In the genomic region with DNA sequence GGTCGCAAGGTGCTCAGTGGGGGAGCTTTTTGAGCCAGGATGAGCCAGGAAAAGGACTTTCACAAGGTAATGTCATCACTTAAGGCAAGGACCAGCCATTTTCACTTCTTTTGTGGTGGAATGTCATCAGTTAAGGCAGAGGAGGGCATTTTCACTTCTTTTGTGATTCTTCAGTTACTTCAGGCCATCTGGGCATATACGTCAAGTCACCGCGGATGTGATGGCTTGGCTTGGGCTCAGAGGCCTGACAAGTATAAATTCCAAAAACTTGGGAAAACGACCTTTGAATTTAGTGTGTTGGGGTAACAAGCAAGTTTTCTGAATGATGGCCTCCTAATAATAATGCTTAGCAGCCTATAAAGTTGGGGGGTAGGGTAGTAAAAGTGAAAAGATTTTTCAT, we compare ENCODE assay signal across 11 cellular contexts. TPM values are rescaled to one million over a fixed set of nuclear protein-coding genes. Genes with fewer than 3 reads are reported as not detected.
A peak's percentile ranks its signal among the peaks of the same experiment; 100 is the strongest.
DNase-seq lines count a peak whose midpoint lies in the region; ATAC-seq and TF ChIP-seq lines count a peak whose summit lies in the region.
"Not testable (repeated sequence)": the region's sequence is repeated elsewhere in the genome, so short reads cannot be mapped to it uniquely, and the experiment has no call there.
"Had no signal": no experiment of that assay in that cellular context is flagged by ENCODE, and none has a peak within 500 bp of the region (broad histone marks: within the 10 kb centered on the region; RNA-seq: fewer than 3 reads in every experiment).

No MANE protein-coding gene starts in this region.

- H3K79me2 ChIP-seq in trophoblast cell (ENCODE audit: control insufficient read depth, insufficient read depth, low read length, poor library complexity) = not testable (repeated sequence)

- H3K27ac ChIP-seq in C4-2B = 0 out of 2 replicates have a peak overlapping the region, but pooled peaks have one; percentile 11
- peak overlapping the region; percentile 60; the same call in 1 of the 2 replicates for H3K27ac ChIP-seq in HUES64 (ENCODE audit: low read depth, low read length)
- not testable (repeated sequence) for H3K27ac ChIP-seq in endodermal cell (ENCODE audit: low read depth, low read length); iPS-20b (ENCODE audit: low read length)
- peak overlapping the region; percentile 89 for H3K27ac ChIP-seq in trophoblast cell (ENCODE audit: low read depth, low read length)

- H3K79me1 ChIP-seq in trophoblast cell (ENCODE audit: low read length) = peaks cover 15% of the 10 kb centered on the region

- H3K9me3 ChIP-seq in HUES64 (ENCODE audit: insufficient read depth, low read depth, low read length); endodermal cell (ENCODE audit: control insufficient read depth, low read length); iPS-20b (ENCODE audit: insufficient read depth, low read depth, low read length); trophoblast cell (ENCODE audit: insufficient read depth, low read depth, low read length): not testable (repeated sequence)

- H3K27ac Mint-ChIP-seq in HFFc6 (peak overlapping the region; percentile 77), WTC11 (peak overlapping the region; percentile 90), endodermal cell (peak overlapping the region; percentile 93)

- not testable (repeated sequence) for H3K27me3 Mint-ChIP-seq in HFFc6 (ENCODE audit: insufficient read depth); WTC11 (ENCODE audit: low read depth); endodermal cell (ENCODE audit: insufficient read depth)

- H2AFZ ChIP-seq in trophoblast cell (ENCODE audit: insufficient read depth, low read length, poor library complexity) = not testable (repeated sequence)

- H3K36me3 Mint-ChIP-seq in HFFc6 (ENCODE audit: low read depth) (peaks cover 66% of the 10 kb centered on the region), WTC11 (peaks cover 81% of the 10 kb centered on the region), endodermal cell (ENCODE audit: low read depth) (peaks cover 65% of the 10 kb centered on the region)

- H3K36me3 ChIP-seq in HUES64 (ENCODE audit: insufficient read depth, low read length) (peaks cover 62% of the 10 kb centered on the region), endodermal cell (ENCODE audit: control insufficient read depth, insufficient read depth, low read length) (peaks cover 59% of the 10 kb centered on the region), iPS-20b (ENCODE audit: insufficient read depth, low read depth, low read length) (peaks cover 52% of the 10 kb centered on the region), trophoblast cell (ENCODE audit: control insufficient read depth in 1 of 2, insufficient read depth in 2 of 2, low read length in 2 of 2) (peaks cover 10% of the 10 kb centered on the region in 2 experiments)

- not testable (repeated sequence) for H3K4me3 Mint-ChIP-seq in HFFc6, WTC11, endodermal cell

- H2BK5ac ChIP-seq in trophoblast cell (ENCODE audit: low read depth, low read length, poor library complexity) = peak overlapping the region; percentile 86

- H4K8ac ChIP-seq in trophoblast cell (ENCODE audit: low read depth, low read length) = peak overlapping the region; percentile 70

- CTCF ChIA-PET in WTC11 (lab: Charles Lee) = interaction anchor here (1.1 kb wide), 1 partner anchor 42 kb away, joined by 5 read pairs; no protein-coding TSS in a partner anchor

- not testable (repeated sequence) for H3K9me3 Mint-ChIP-seq in HFFc6, WTC11
- H3K9me3 Mint-ChIP-seq in endodermal cell = peaks cover 13% of the 10 kb centered on the region

- peak overlapping the region; percentile 86 for H2AK5ac ChIP-seq in trophoblast cell (ENCODE audit: low read length)

- whole genome bisulfite sequencing in HUES64 = 21% methylated on average over 5 of the region's 5 CpGs
- WGBS in endodermal cell (ENCODE audit: insufficient coverage in 1 of 2, insufficient read length in 1 of 2), 2 experiments = 45 to 59% methylated on average over 4 of the region's 5 CpGs
- WGBS in trophoblast cell (ENCODE audit: extremely low coverage, insufficient coverage, insufficient read length) = no CpG with 5 or more reads among the region's 5 CpGs

- H4K12ac ChIP-seq in trophoblast cell (ENCODE audit: low read depth, low read length) = not testable (repeated sequence)

- ATAC-seq in WTC11 = not testable (repeated sequence)

- H4K91ac ChIP-seq in trophoblast cell (ENCODE audit: low read depth, low read length) = peak overlapping the region; percentile 93

- H3K4me1 ChIP-seq in HUES64 (ENCODE audit: insufficient read depth, low read length) = peaks cover 33% of the 10 kb centered on the region
- H3K4me1 ChIP-seq in endodermal cell (ENCODE audit: control insufficient read depth, insufficient read depth, low read length) = not testable (repeated sequence)
- peaks cover 22% of the 10 kb centered on the region for H3K4me1 ChIP-seq in iPS-20b (ENCODE audit: insufficient read depth, low read length)
- peaks cover 3 to 11% of the 10 kb centered on the region in 2 experiments for H3K4me1 ChIP-seq in trophoblast cell (ENCODE audit: control insufficient read depth in 1 of 2, insufficient read depth in 2 of 2, low read length in 2 of 2)

- DNase-seq in HFFc6; WTC11 (ENCODE audit: low spot score); trophoblast cell: not testable (repeated sequence)
- DNase-seq in endodermal cell = peak; percentile 72

- H3K4me1 Mint-ChIP-seq in HFFc6 (ENCODE audit: low read depth) (peaks cover 25% of the 10 kb centered on the region), WTC11 (peaks cover 70% of the 10 kb centered on the region), endodermal cell (peaks cover 44% of the 10 kb centered on the region)

- POLR2A ChIA-PET in WTC11 (lab: Charles Lee) = not testable (repeated sequence)

- H3K27me3 ChIP-seq in HUES64 (ENCODE audit: insufficient read depth, low read length); endodermal cell (ENCODE audit: control insufficient read depth, insufficient read depth, low read length, poor library complexity, severe bottlenecking); iPS-20b (ENCODE audit: insufficient read depth, low read length); trophoblast cell (ENCODE audit: insufficient read depth, low read length): not testable (repeated sequence)

- H3K9ac ChIP-seq in HUES64 (ENCODE audit: low read depth, low read length) = peak overlapping the region; percentile 7; the same call in 1 of the 2 replicates
- not testable (repeated sequence) for H3K9ac ChIP-seq in endodermal cell (ENCODE audit: extremely low read depth, low read length, poor library complexity, severe bottlenecking); trophoblast cell (ENCODE audit: low read length)
- peak overlapping the region; percentile 65; the same call in 1 of the 2 replicates for H3K9ac ChIP-seq in iPS-20b (ENCODE audit: low read depth, low read length)

- not testable (repeated sequence) for H3K4me2 ChIP-seq in trophoblast cell (ENCODE audit: low read length)

- H3K18ac ChIP-seq in trophoblast cell (ENCODE audit: low read length) = peak overlapping the region; percentile 53

- not testable (repeated sequence) for H3K4ac ChIP-seq in trophoblast cell (ENCODE audit: low read depth, low read length)

- not testable (repeated sequence) for H3K23ac ChIP-seq in trophoblast cell (ENCODE audit: low read length)

- peak overlapping the region; percentile 76 for H2BK12ac ChIP-seq in trophoblast cell (ENCODE audit: low read length)

- TF ChIP-seq CTCF in C4-2B (conservative IDR thresholded peaks at IDR 0.05); HFFc6 (IDR thresholded peaks at IDR 0.05); WTC11 (IDR thresholded peaks at IDR 0.05); endodermal cell (conservative IDR thresholded peaks at IDR 0.05): not testable (repeated sequence)

- H2BK120ac ChIP-seq in trophoblast cell (ENCODE audit: insufficient read depth, low read length, poor library complexity) = peak overlapping the region; percentile 90

- H3K4me3 ChIP-seq in HUES64 (ENCODE audit: low read length); endodermal cell (ENCODE audit: low read length); iPS-20b (ENCODE audit: low read length); trophoblast cell (ENCODE audit: low read depth, low read length): not testable (repeated sequence)

- peak overlapping the region; percentile 61 for H3K14ac ChIP-seq in trophoblast cell (ENCODE audit: low read length)

RNA-seq across cellular contexts. Expression of gene SPART, which starts 21.3 kb away (rescaled TPM):
- total RNA-seq in HFFc6 (2021; fragmentation: NEBNext Ultra II Directional; extraction: Animal tissue kit (Norgen Biotek cat#: 25700)) = 10 to 100 TPM; 54.3 to 67.1 (median 58.6) TPM
- 61.7 TPM for polyA plus RNA-seq in HUES64 (2013, experiment 1 of 2)
- polyA plus RNA-seq in HUES64 (2013, experiment 2 of 2) = 60.7 TPM
- total RNA-seq in WTC11 (2021) (88.8 to 95.7 TPM (median 95.7 TPM) in 3 replicates), endodermal cell (10 to 100 TPM; 49.1 to 53.9 TPM)
- 54.2 TPM for polyA plus RNA-seq in endodermal cell (2013, experiment 1 of 2)
- 53.8 TPM for polyA plus RNA-seq in endodermal cell (2013, experiment 2 of 2)
- polyA plus RNA-seq in trophoblast cell (2013) = 88.2 and 93.0 TPM in 2 replicates

RNA-seq across cellular contexts. Expression of gene CCDC169, which starts 27.3 kb away (rescaled TPM):
- total RNA-seq in HFFc6 (2021; fragmentation: NEBNext Ultra II Directional; extraction: Animal tissue kit (Norgen Biotek cat#: 25700)) = 1 to 10 TPM; 1.3 to 2.5 (median 2.1) TPM
- 15.4 TPM for polyA plus RNA-seq in HUES64 (2013, experiment 1 of 2)
- 20.5 TPM for polyA plus RNA-seq in HUES64 (2013, experiment 2 of 2)
- total RNA-seq in WTC11 (2021) (36.8 to 41.8 TPM (median 39.8 TPM) in 3 replicates), endodermal cell (10 to 100 TPM; 18.2 to 26.3 TPM)
- 6.7 TPM for polyA plus RNA-seq in endodermal cell (2013, experiment 1 of 2)
- polyA plus RNA-seq in endodermal cell (2013, experiment 2 of 2) = 5.4 TPM
- 2.9 and 3.9 TPM in 2 replicates for polyA plus RNA-seq in trophoblast cell (2013)
- total RNA-seq: B cell; CD4-positive, alpha-beta T cell; CD8-positive, alpha-beta memory T cell had no signal
- polyA plus RNA-seq: CD14-positive monocyte; CD8-positive, alpha-beta memory T cell had no signal

Comparison
In these comparisons a context has a peak if more than half of its experiments do, and no peak if none do; other contexts are left out.
1. RNA of gene CCDC169, which starts 27.3 kb away (total RNA-seq): 36.8 to 41.8 TPM in WTC11 and 18.2 to 26.3 TPM in endodermal cell; 1.3 to 2.5 TPM in HFFc6; every median in the first group is over 4 times any median in the second.
2. Peak in every context shown above with its lines, with median percentiles within 50 percentile points of each other: H3K27ac Mint-ChIP-seq.